ENCODE assay signal across 1 cellular context in the genomic region with DNA sequence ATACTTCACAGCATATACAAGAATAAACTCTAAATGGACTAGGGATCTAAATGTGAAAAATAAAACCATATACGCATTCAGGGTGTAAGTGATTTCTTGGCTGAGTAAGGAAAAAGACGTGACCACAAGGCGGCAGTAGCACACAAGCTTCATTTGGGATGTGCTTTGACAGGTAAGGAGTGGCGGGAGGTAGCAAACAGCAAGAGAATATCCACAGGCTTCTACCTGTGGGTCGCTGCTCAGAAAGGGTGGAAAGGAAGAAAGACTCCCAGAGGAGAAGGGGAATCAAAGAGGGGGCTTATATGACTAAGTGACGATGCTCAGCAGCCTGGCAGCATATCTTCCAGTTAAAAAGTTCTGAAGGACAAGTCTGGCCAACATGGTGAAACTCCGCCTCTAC.
TF ChIP-seq lines count a peak whose summit lies in the region.

No MANE protein-coding gene starts in this region.

TF ChIP-seq in IMR-90, 13 proteins besides CTCF, POLR2A, EP300 and RAD21:
- TF ChIP-seq ELK1 (IDR thresholded peaks at IDR 0.05; ENCODE audit: borderline replicate concordance, low read depth, low read length): no peak
- peak; percentile 62 for TF ChIP-seq SMC3 (IDR thresholded peaks at IDR 0.05; ENCODE audit: low read depth, low read length)
- peak; percentile 43; the same call in 1 of the 2 replicates for TF ChIP-seq MAFK (IDR thresholded peaks at IDR 0.05; ENCODE audit: low read depth, low read length)
- no peak for TF ChIP-seq RFX5 (IDR thresholded peaks at IDR 0.05; ENCODE audit: low read depth, low read length)
